Comparison of ENCODE assay signal across 1 cellular context in the genomic region with DNA sequence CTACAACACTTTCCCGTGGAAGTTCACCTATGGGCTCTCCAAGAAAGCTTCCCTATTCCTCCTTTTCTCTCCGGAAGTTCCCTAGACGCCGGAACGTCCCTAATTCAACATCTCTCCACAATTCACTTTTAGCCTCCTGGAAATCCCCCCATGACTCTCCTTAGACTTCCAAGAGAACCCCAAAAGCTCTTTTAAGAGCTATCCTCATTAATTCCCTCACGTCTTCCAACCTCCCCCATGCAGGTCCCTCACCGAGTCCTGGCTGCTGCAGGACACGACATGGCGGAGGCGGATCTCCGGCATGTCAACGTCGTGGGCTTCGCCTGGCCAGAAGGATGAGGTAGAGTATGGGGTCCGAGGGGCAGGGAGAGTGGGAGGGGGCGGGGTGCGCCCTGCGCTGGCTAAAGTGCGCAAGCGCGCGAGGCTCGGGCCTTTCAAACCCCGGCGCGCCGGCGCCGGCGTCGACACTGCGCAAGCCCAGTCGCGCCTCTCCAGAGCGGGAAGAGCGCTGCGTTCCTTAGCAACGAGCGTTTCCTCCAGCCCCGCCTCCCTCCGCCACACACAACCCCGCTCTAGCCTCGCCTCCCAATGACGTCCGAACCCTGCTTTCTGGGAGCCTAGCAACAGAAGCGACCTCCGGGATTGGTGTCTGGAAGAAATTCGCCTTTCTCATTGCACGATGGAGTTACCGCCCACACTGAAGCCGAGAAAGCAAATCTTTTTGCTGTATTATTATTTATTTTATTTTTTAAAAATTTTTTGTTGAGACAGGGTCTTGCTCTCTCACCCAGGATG.
TF ChIP-seq lines count a peak whose summit lies in the region.

PINLYP (plus strand) TSS at position 646 of the 795 bp plus-strand sequence. CDS start 1,391 bp downstream, outside the sequence.
A gene with protein sequence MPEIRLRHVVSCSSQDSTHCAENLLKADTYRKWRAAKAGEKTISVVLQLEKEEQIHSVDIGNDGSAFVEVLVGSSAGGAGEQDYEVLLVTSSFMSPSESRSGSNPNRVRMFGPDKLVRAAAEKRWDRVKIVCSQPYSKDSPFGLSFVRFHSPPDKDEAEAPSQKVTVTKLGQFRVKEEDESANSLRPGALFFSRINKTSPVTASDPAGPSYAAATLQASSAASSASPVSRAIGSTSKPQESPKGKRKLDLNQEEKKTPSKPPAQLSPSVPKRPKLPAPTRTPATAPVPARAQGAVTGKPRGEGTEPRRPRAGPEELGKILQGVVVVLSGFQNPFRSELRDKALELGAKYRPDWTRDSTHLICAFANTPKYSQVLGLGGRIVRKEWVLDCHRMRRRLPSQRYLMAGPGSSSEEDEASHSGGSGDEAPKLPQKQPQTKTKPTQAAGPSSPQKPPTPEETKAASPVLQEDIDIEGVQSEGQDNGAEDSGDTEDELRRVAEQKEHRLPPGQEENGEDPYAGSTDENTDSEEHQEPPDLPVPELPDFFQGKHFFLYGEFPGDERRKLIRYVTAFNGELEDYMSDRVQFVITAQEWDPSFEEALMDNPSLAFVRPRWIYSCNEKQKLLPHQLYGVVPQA (minus strand): TSS at position 372 of the 795 bp plus-strand sequence. CDS start 69 bp downstream, at position 303.

TF ChIP-seq in K562, 482 proteins besides CTCF, POLR2A, EP300 and RAD21 (continued from another document and continues in another):
- TF ChIP-seq HCFC1 (IDR thresholded peaks at IDR 0.05; ENCODE audit: low read depth, low read length) = peak; percentile 65
- TF ChIP-seq, protein P1, sequence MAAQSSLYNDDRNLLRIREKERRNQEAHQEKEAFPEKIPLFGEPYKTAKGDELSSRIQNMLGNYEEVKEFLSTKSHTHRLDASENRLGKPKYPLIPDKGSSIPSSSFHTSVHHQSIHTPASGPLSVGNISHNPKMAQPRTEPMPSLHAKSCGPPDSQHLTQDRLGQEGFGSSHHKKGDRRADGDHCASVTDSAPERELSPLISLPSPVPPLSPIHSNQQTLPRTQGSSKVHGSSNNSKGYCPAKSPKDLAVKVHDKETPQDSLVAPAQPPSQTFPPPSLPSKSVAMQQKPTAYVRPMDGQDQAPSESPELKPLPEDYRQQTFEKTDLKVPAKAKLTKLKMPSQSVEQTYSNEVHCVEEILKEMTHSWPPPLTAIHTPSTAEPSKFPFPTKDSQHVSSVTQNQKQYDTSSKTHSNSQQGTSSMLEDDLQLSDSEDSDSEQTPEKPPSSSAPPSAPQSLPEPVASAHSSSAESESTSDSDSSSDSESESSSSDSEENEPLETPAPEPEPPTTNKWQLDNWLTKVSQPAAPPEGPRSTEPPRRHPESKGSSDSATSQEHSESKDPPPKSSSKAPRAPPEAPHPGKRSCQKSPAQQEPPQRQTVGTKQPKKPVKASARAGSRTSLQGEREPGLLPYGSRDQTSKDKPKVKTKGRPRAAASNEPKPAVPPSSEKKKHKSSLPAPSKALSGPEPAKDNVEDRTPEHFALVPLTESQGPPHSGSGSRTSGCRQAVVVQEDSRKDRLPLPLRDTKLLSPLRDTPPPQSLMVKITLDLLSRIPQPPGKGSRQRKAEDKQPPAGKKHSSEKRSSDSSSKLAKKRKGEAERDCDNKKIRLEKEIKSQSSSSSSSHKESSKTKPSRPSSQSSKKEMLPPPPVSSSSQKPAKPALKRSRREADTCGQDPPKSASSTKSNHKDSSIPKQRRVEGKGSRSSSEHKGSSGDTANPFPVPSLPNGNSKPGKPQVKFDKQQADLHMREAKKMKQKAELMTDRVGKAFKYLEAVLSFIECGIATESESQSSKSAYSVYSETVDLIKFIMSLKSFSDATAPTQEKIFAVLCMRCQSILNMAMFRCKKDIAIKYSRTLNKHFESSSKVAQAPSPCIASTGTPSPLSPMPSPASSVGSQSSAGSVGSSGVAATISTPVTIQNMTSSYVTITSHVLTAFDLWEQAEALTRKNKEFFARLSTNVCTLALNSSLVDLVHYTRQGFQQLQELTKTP (IDR thresholded peaks at IDR 0.05; ENCODE audit: low read depth in 1 of 2, partially characterized antibody in 2 of 2) = peak in 1 of 2 experiments; percentile 48
- TF ChIP-seq CSDE1 (IDR thresholded peaks at IDR 0.05) = peak in 1 of 2 experiments; percentile 68; a peak in 2 of 4 replicates
- TF ChIP-seq ZFX (CRISPR knock-in tag; IDR thresholded peaks at IDR 0.05) = peak; percentile 83
- peak; percentile 76 for TF ChIP-seq POLR2G (IDR thresholded peaks at IDR 0.05; ENCODE audit: low read depth, low read length)
- no peak for TF ChIP-seq KLF6 (CRISPR knock-in tag; IDR thresholded peaks at IDR 0.05; ENCODE audit: borderline replicate concordance)
- peak; percentile 93 for TF ChIP-seq CREB1 (IDR thresholded peaks at IDR 0.05)
- TF ChIP-seq CREB1 (CRISPR knock-in tag; IDR thresholded peaks at IDR 0.05) = peak; percentile 90
- TF ChIP-seq KDM4B (IDR thresholded peaks at IDR 0.05; ENCODE audit: borderline replicate concordance in 2 of 2, low read depth in 1 of 2) = no peak
- TF ChIP-seq MEIS2 (IDR thresholded peaks at IDR 0.05; ENCODE audit: partially characterized antibody) = peak; percentile 91
- no peak for TF ChIP-seq ZNF507 (tag; conservative IDR thresholded peaks at IDR 0.05)
- TF ChIP-seq, protein P2, sequence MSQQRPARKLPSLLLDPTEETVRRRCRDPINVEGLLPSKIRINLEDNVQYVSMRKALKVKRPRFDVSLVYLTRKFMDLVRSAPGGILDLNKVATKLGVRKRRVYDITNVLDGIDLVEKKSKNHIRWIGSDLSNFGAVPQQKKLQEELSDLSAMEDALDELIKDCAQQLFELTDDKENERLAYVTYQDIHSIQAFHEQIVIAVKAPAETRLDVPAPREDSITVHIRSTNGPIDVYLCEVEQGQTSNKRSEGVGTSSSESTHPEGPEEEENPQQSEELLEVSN (IDR thresholded peaks at IDR 0.05; ENCODE audit: borderline replicate concordance in 1 of 2, extremely low read depth in 1 of 2, insufficient read depth in 1 of 2, insufficient read length in 1 of 2, low read depth in 1 of 2, low read length in 1 of 2, poor library complexity in 1 of 2, severe bottlenecking in 1 of 2) = peak; percentile 75 to 80
- TF ChIP-seq, protein P3, sequence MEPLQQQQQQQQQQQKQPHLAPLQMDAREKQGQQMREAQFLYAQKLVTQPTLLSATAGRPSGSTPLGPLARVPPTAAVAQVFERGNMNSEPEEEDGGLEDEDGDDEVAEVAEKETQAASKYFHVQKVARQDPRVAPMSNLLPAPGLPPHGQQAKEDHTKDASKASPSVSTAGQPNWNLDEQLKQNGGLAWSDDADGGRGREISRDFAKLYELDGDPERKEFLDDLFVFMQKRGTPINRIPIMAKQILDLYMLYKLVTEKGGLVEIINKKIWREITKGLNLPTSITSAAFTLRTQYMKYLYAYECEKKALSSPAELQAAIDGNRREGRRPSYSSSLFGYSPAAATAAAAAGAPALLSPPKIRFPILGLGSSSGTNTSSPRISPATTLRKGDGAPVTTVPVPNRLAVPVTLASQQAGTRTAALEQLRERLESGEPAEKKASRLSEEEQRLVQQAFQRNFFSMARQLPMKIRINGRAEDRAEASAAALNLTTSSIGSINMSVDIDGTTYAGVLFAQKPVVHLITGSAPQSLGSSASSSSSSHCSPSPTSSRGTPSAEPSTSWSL (CRISPR knock-in tag; IDR thresholded peaks at IDR 0.05; ENCODE audit: borderline replicate concordance) = no peak
- TF ChIP-seq CTBP1 (IDR thresholded peaks at IDR 0.05; ENCODE audit: borderline replicate concordance) = peak; percentile 53; the same call in 1 of the 2 replicates
- TF ChIP-seq DMBX1 (CRISPR knock-in tag; IDR thresholded peaks at IDR 0.05; ENCODE audit: borderline replicate concordance) = 0 out of 2 replicates have a peak, but pooled peaks have one; percentile 23
- TF ChIP-seq, protein P4, sequence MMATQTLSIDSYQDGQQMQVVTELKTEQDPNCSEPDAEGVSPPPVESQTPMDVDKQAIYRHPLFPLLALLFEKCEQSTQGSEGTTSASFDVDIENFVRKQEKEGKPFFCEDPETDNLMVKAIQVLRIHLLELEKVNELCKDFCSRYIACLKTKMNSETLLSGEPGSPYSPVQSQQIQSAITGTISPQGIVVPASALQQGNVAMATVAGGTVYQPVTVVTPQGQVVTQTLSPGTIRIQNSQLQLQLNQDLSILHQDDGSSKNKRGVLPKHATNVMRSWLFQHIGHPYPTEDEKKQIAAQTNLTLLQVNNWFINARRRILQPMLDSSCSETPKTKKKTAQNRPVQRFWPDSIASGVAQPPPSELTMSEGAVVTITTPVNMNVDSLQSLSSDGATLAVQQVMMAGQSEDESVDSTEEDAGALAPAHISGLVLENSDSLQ (IDR thresholded peaks at IDR 0.05) = 0 out of 2 replicates have a peak, but pooled peaks have one; percentile 24
- no peak for TF ChIP-seq ZKSCAN8 (CRISPR knock-in tag; IDR thresholded peaks at IDR 0.05)
- no peak for TF ChIP-seq CAMTA2 (CRISPR knock-in tag; conservative IDR thresholded peaks at IDR 0.05)
- TF ChIP-seq CREB3 (tag; conservative IDR thresholded peaks at IDR 0.05; ENCODE audit: low read depth) = no peak
- TF ChIP-seq, protein P5, sequence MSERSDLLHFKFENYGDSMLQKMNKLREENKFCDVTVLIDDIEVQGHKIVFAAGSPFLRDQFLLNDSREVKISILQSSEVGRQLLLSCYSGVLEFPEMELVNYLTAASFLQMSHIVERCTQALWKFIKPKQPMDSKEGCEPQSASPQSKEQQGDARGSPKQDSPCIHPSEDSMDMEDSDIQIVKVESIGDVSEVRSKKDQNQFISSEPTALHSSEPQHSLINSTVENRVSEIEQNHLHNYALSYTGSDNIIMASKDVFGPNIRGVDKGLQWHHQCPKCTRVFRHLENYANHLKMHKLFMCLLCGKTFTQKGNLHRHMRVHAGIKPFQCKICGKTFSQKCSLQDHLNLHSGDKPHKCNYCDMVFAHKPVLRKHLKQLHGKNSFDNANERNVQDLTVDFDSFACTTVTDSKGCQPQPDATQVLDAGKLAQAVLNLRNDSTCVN (CRISPR knock-in tag; IDR thresholded peaks at IDR 0.05) = no peak
- no peak for TF ChIP-seq ZNF316 (IDR thresholded peaks at IDR 0.05)
- TF ChIP-seq, protein P6, sequence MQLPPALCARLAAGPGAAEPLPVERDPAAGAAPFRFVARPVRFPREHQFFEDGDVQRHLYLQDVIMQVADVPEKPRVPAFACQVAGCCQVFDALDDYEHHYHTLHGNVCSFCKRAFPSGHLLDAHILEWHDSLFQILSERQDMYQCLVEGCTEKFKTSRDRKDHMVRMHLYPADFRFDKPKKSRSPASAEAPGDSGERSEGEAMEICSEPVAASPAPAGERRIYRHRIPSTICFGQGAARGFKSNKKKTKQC (CRISPR knock-in tag; IDR thresholded peaks at IDR 0.05) = peak; percentile 71; the same call in 1 of the 2 replicates
- TF ChIP-seq, protein P7, sequence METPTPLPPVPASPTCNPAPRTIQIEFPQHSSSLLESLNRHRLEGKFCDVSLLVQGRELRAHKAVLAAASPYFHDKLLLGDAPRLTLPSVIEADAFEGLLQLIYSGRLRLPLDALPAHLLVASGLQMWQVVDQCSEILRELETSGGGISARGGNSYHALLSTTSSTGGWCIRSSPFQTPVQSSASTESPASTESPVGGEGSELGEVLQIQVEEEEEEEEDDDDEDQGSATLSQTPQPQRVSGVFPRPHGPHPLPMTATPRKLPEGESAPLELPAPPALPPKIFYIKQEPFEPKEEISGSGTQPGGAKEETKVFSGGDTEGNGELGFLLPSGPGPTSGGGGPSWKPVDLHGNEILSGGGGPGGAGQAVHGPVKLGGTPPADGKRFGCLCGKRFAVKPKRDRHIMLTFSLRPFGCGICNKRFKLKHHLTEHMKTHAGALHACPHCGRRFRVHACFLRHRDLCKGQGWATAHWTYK (CRISPR knock-in tag; IDR thresholded peaks at IDR 0.05) = peak; percentile 42; the same call in 1 of the 2 replicates
- no peak for TF ChIP-seq NFXL1 (CRISPR knock-in tag; IDR thresholded peaks at IDR 0.05)
- TF ChIP-seq SMAD4 (CRISPR knock-in tag; conservative IDR thresholded peaks at IDR 0.05) = peak; percentile 25; the same call in 1 of the 2 replicates
- no peak for TF ChIP-seq MIER1 (IDR thresholded peaks at IDR 0.05; ENCODE audit: low read depth)
- no peak for TF ChIP-seq ZNF445 (CRISPR knock-in tag; IDR thresholded peaks at IDR 0.05; ENCODE audit: low read depth)
